In the genomic region with DNA sequence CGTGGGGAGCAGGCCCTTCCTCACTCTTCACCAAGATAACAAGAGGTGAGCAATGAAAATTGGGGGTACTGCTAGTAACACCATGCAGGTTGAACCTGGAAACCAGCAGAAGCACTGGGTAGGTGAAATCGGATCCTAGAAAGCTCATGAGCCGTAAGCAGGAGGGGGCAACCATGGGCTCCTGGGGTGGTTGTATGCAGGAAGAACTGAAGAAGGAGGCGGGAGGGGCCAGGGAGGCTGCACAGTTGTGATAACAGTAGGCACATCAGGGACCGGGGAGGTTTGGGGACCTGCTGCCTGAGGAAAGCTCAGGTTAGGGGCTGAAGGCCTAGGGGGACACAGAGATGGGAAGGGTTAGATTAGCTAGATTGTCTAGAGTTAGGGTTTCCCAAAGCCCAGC, we compare ENCODE assay signal across 20 cellular contexts. TPM values are rescaled to one million over a fixed set of nuclear protein-coding genes. Genes with fewer than 3 reads are reported as not detected.
"Had no signal": no experiment of that assay in that cellular context is flagged by ENCODE, and none has a peak within 500 bp of the region (broad histone marks: within the 10 kb centered on the region; RNA-seq: fewer than 3 reads in every experiment).

No MANE protein-coding gene starts in this region.

- ATAC-seq: activated CD4-positive, CD25-positive, alpha-beta regulatory T cell treated with anti-CD3 and anti-CD28 coated beads, Interleukin-2, amount 50 U/mL, for 24 hours; mucosa of descending colon; naive thymus-derived CD4-positive, alpha-beta T cell; pancreas had no signal

- DNase-seq: activated naive CD4-positive, alpha-beta T cell; anterior cingulate cortex; caudate nucleus; head of caudate nucleus; mesenchymal stem cell; mucosa of descending colon; naive thymus-derived CD4-positive, alpha-beta T cell; pancreas; right lobe of liver; stimulated activated CD4-positive, alpha-beta T cell treated with anti-CD3 and anti-CD28 coated beads, Interleukin-4, amount 100 ng/mL, for 1 hour; stomach; SW 1271; upper lobe of left lung had no signal

- H3K9me3 Mint-ChIP-seq: naive thymus-derived CD4-positive, alpha-beta T cell; T-helper 2 cell treated with Interferon-gamma antibody and Interleukin-4, amounts not matched to agents 5 μg/mL and 100 μg/mL, for 36 hours had no signal

- H3K4me3 Mint-ChIP-seq: brain; naive thymus-derived CD4-positive, alpha-beta T cell; T-helper 2 cell treated with Interferon-gamma antibody and Interleukin-4, amounts not matched to agents 5 μg/mL and 100 μg/mL, for 36 hours had no signal

- H3K27me3 Mint-ChIP-seq: naive thymus-derived CD4-positive, alpha-beta T cell had no signal

- H3K27ac Mint-ChIP-seq: T-helper 2 cell treated with Interferon-gamma antibody and Interleukin-4, amounts not matched to agents 5 μg/mL and 100 μg/mL, for 36 hours had no signal

RNA-seq across cellular contexts. Expression of a gene that starts 5.6 kb away (rescaled TPM):
- total RNA-seq: stomach had no signal

RNA-seq across cellular contexts. Expression of a gene that starts 20.2 kb away (rescaled TPM):
- total RNA-seq: frontal cortex, lower leg skin, mucosa of descending colon, pancreas, right lobe of liver, smooth muscle cell, stomach, temporal lobe had no signal
